In the genomic region with DNA sequence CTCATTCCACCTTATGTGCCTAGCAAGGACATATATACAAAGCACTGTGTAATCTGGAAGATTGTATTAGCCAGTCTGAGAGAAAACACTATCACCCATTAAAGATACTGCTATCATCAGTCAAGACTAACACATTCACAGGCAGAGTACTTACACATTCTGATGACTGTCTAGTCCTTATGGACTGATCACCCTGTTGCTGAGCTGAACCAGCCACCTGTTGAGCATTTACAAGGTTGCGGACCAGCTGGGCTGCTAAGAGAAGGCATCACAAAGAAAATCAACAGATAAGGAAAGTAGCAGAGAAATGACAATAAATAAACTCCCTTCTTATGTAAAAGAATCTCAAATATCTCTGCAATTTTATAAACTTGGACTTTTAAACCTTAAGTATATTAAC, we compare ENCODE assay signal across 26 cellular contexts.
"Had no signal": no experiment of that assay in that cellular context is flagged by ENCODE, and none has a peak within 500 bp of the region (broad histone marks: within the 10 kb centered on the region; RNA-seq: fewer than 3 reads in every experiment).

No MANE protein-coding gene starts in this region.

- H3K4me1 Mint-ChIP-seq: memory B cell, neural crest cell had no signal

- H3K27ac Mint-ChIP-seq: memory B cell; natural killer cell treated with Interleukin-12 subunit alpha and Interleukin-12 subunit beta and Interleukin-15 and Interleukin-18, amount 100 ng/mL, for 72 hours had no signal

- H3K4me3 Mint-ChIP-seq: effector memory CD8-positive, alpha-beta T cell; memory B cell; natural killer cell treated with Interleukin-12 subunit alpha and Interleukin-12 subunit beta and Interleukin-15 and Interleukin-18, amount 100 ng/mL, for 72 hours; neural crest cell had no signal

- H3K4me1 ChIP-seq: gastroesophageal sphincter, heart left ventricle, parathyroid adenoma, prostate gland, right atrium auricular region, tibial nerve, upper lobe of left lung, uterus had no signal

- H3K4me3 ChIP-seq: gastroesophageal sphincter, heart left ventricle, hepatocyte, lung, prostate gland, right atrium auricular region, smooth muscle cell, thoracic aorta, tibial nerve, upper lobe of left lung, uterus had no signal

- DNase-seq: cortex of kidney; effector memory CD8-positive, alpha-beta T cell; heart left ventricle; kidney; stimulated activated CD4-positive, alpha-beta T cell treated with anti-CD3 and anti-CD28 coated beads, Interleukin-12 subunit alpha, Interleukin-12 subunit beta, amount 100 ng/mL, for 4 hours; stimulated activated CD4-positive, alpha-beta T cell treated with anti-CD3 and anti-CD28 coated beads, Interleukin-1b, Interleukin-23, amount 100 ng/mL, for 48 hours; stimulated activated CD4-positive, alpha-beta T cell treated with anti-CD3 and anti-CD28 coated beads, Interleukin-4, amount 100 ng/mL, for 1 hour; stimulated activated CD8-positive, alpha-beta memory T cell treated with anti-CD3 and anti-CD28 coated beads, Interleukin-4, amount 100 ng/mL, for 48 hours; stimulated activated naive CD8-positive, alpha-beta T cell treated with anti-CD3 and anti-CD28 coated beads, Interleukin-15, Interleukin-2, amounts not matched to agents 100 U/mL and 50 U/mL, for 24 hours; upper lobe of left lung; uterus had no signal

- H3K9me3 ChIP-seq: gastroesophageal sphincter, heart left ventricle, neutrophil, prostate gland, right atrium auricular region, thoracic aorta, tibial nerve, upper lobe of left lung, uterus had no signal

- H3K27me3 Mint-ChIP-seq: effector memory CD8-positive, alpha-beta T cell; memory B cell; natural killer cell treated with Interleukin-12 subunit alpha and Interleukin-12 subunit beta and Interleukin-15 and Interleukin-18, amount 100 ng/mL, for 72 hours had no signal

- H3K27me3 ChIP-seq: gastroesophageal sphincter, heart left ventricle, hepatocyte, neutrophil, right atrium auricular region, tibial nerve, upper lobe of left lung, uterus had no signal

- H3K79me2 ChIP-seq: hepatocyte, parathyroid adenoma had no signal

- FAIRE-seq: kidney had no signal

- ATAC-seq: effector memory CD8-positive, alpha-beta T cell; gastroesophageal sphincter; heart left ventricle; left lobe of liver; natural killer cell treated with Interleukin-12 subunit alpha and Interleukin-12 subunit beta and Interleukin-15 and Interleukin-18, amount 100 ng/mL, for 72 hours; sciatic nerve; stimulated activated naive CD8-positive, alpha-beta T cell treated with anti-CD3 and anti-CD28 coated beads, Interleukin-15, Interleukin-2, amounts not matched to agents 100 U/mL and 50 U/mL, for 24 hours had no signal

- H3K27ac ChIP-seq: gastroesophageal sphincter, heart left ventricle, hepatocyte, neutrophil, parathyroid adenoma, prostate gland, right atrium auricular region, thoracic aorta, tibial nerve, upper lobe of left lung, uterus had no signal

- H2AFZ ChIP-seq: hepatocyte, parathyroid adenoma had no signal

- H3K36me3 ChIP-seq: prostate gland, uterus had no signal

- H3K9me3 Mint-ChIP-seq: effector memory CD8-positive, alpha-beta T cell; memory B cell; natural killer cell treated with Interleukin-12 subunit alpha and Interleukin-12 subunit beta and Interleukin-15 and Interleukin-18, amount 100 ng/mL, for 72 hours; neural crest cell had no signal

- H3K4me2 ChIP-seq: hepatocyte, smooth muscle cell had no signal
